In the genomic region with DNA sequence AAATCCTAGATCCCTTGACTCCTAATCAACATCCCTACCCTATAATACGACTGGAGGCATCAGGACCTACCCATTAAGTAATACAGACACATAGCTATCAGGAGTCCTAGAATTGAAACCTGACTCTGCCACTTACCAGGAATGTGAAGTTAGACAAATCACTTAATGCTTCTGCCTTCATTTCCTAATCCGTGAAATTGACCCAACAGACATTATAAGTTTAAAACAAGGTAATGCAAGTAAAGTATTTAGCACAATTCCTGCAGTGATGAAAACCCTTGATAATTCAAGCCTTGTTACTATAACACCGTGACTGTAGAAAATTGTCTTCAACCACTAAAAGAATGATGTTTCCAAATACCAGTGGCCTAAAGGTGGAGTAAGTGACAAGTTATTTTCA, we compare ENCODE assay signal across 22 cellular contexts.
"Had no signal": no experiment of that assay in that cellular context is flagged by ENCODE, and none has a peak within 500 bp of the region (broad histone marks: within the 10 kb centered on the region; RNA-seq: fewer than 3 reads in every experiment).

No MANE protein-coding gene starts in this region.

- H3K27me3 ChIP-seq: MG63 had no signal

- ATAC-seq: Panc1, PC-3 had no signal

- H3K4me3 ChIP-seq: MG63, SK-N-MC had no signal

- H3K27ac ChIP-seq: RWPE1, SK-N-MC had no signal

- DNase-seq: IMR-90, Karpas-422, KG1, MG63, NCI-H1092, NCI-H1105 treated with DMSO at 0.1 percent for 48 hours, NCI-H1417 treated with DMSO at 0.1 percent for 48 hours, NCI-H146, NCI-H1694 treated with DMSO at 0.1 percent for 48 hours, NCI-H1930, NCI-H2081, NCI-H2107, NCI-H345, NCI-H446 treated with DMSO at 0.1 percent for 48 hours, NCI-H510A treated with DMSO at 0.1 percent for 48 hours, NCI-H526, PC-3, SHP77, T-helper 2 cell had no signal

- H3K9me3 ChIP-seq: MG63 had no signal

- H3K36me3 ChIP-seq: MG63 had no signal
